21 cellular contexts compared by ENCODE assay signal in the genomic region with DNA sequence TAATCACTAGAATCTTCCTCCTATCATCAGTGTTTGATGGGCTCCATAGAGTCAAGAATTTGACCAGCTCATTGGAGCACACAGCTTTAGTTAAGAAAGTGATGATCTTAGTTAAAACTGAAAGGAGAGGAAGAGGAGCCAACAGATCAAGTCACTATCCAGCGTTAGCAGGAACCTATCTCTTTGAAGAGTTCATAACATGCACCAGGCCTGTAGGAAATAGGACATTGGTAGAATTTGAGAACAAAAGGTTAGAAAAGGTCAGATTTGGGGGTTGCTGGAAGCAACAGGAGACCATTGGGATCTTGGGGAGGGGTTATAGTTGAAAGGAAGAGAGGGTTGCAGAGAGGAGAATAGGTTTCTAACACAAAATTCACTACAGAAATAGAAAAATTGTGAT. TPM values are rescaled to one million over a fixed set of nuclear protein-coding genes. Genes with fewer than 3 reads are reported as not detected.
A peak's percentile ranks its signal among the peaks of the same experiment; 100 is the strongest.
DNase-seq lines count a peak whose midpoint lies in the region; ATAC-seq, FAIRE-seq and TF ChIP-seq lines count a peak whose summit lies in the region.
"Had no signal": no experiment of that assay in that cellular context is flagged by ENCODE, and none has a peak within 500 bp of the region (broad histone marks: within the 10 kb centered on the region; RNA-seq: fewer than 3 reads in every experiment).

No MANE protein-coding gene starts in this region.

- no peaks in the 10 kb centered on the region for H3K27me3 ChIP-seq in breast epithelium
- H3K27me3 ChIP-seq in SJCRH30 = peaks cover 12% of the 10 kb centered on the region; the same call in 1 of the 2 replicates
- H3K27me3 ChIP-seq in keratinocyte (ENCODE audit: control insufficient read depth, extremely low read depth, insufficient read depth, low read length) = no peaks in the 10 kb centered on the region

- CTCF ChIA-PET in MCF 10A (lab: Yijun Ruan, JAX) = interaction anchor here (0.5 to 2.4 kb wide), 6 partner anchors 9 to 504 kb away, joined by 3 to 10 read pairs (median 4); no protein-coding TSS in a partner anchor

- H3K9ac ChIP-seq in keratinocyte (ENCODE audit: control insufficient read depth, extremely low read depth, insufficient read depth, low read length) = peak overlapping the region; percentile 9

- FAIRE-seq in keratinocyte (lab: Jason Lieb, UNC) = no peak
- FAIRE-seq: G401.6 had no signal

- H3K4me1 ChIP-seq in breast epithelium (no peaks in the 10 kb centered on the region), SJCRH30 (peaks cover 17% of the 10 kb centered on the region), keratinocyte (ENCODE audit: control insufficient read depth, extremely low read depth, insufficient read depth, low read length) (peaks cover 80% of the 10 kb centered on the region), mucosa of descending colon (ENCODE audit: low read depth) (no peaks in the 10 kb centered on the region)
- H3K4me1 ChIP-seq: BE2C had no signal

- dilution Hi-C loops in keratinocyte (cut with MboI; ENCODE audit: extremely low pct_ligation_motif_present, low sequenced_read_pairs) = no loop called here

- H3K36me3 Mint-ChIP-seq in MCF 10A (ENCODE audit: insufficient read depth, unreplicated experiment) = peaks cover 6% of the 10 kb centered on the region
- no peaks in the 10 kb centered on the region for H3K36me3 Mint-ChIP-seq in type B pancreatic cell
- H3K36me3 Mint-ChIP-seq: CD4-positive, CD25-positive, alpha-beta regulatory T cell had no signal

- H3K9me3 Mint-ChIP-seq in MCF 10A (ENCODE audit: unreplicated experiment) (no peaks in the 10 kb centered on the region), type B pancreatic cell (no peaks in the 10 kb centered on the region)
- H3K9me3 Mint-ChIP-seq: CD4-positive, CD25-positive, alpha-beta regulatory T cell had no signal

- H3K27me3 Mint-ChIP-seq in MCF 10A (ENCODE audit: insufficient read depth, unreplicated experiment) (no peaks in the 10 kb centered on the region), type B pancreatic cell (peaks cover 12% of the 10 kb centered on the region)
- H3K27me3 Mint-ChIP-seq: CD4-positive, CD25-positive, alpha-beta regulatory T cell had no signal

- H3K4me3 Mint-ChIP-seq in MCF 10A (ENCODE audit: unreplicated experiment) (no peak overlapping the region), type B pancreatic cell (no peak overlapping the region)
- H3K4me3 Mint-ChIP-seq: CD4-positive, CD25-positive, alpha-beta regulatory T cell had no signal

- H3K27ac ChIP-seq in breast epithelium = no peak overlapping the region
- 0 out of 2 replicates have a peak overlapping the region, but pooled peaks have one; percentile 10 for H3K27ac ChIP-seq in SJCRH30
- peak overlapping the region; percentile 70 for H3K27ac ChIP-seq in keratinocyte (ENCODE audit: control insufficient read depth, insufficient read depth, low read length)

- no peak for TF ChIP-seq CTCF in MCF 10A (IDR thresholded peaks at IDR 0.05; ENCODE audit: unreplicated experiment)
- TF ChIP-seq CTCF in breast epithelium (IDR thresholded peaks at IDR 0.05) = no peak
- TF ChIP-seq CTCF in keratinocyte (optimal IDR thresholded peaks at IDR 0.05 in 1 of 3, IDR thresholded peaks at IDR 0.05 in 1 of 3, conservative IDR thresholded peaks at IDR 0.05 in 1 of 3; ENCODE audit: extremely low read depth in 1 of 3, insufficient read depth in 2 of 3, low read length in 3 of 3) = no peak
- TF ChIP-seq CTCF in type B pancreatic cell (conservative IDR thresholded peaks at IDR 0.05) = no peak
- TF ChIP-seq CTCF in mucosa of descending colon (IDR thresholded peaks at IDR 0.05) = no peak

- H3K4me3 ChIP-seq in breast epithelium (no peak overlapping the region), SJCRH30 (no peak overlapping the region), keratinocyte (ENCODE audit: control insufficient read depth in 2 of 3, extremely low read depth in 1 of 3, insufficient read depth in 2 of 3, low read depth in 1 of 3, low read length in 3 of 3) (no peak overlapping the region), mucosa of descending colon (no peak overlapping the region)

- H4K20me1 ChIP-seq in keratinocyte (ENCODE audit: control insufficient read depth, extremely low read depth, insufficient read depth, low read length) = no peaks in the 10 kb centered on the region

- H3K4me1 Mint-ChIP-seq in MCF 10A (ENCODE audit: insufficient read depth, unreplicated experiment) = peaks cover 60% of the 10 kb centered on the region
- peaks cover 21% of the 10 kb centered on the region for H3K4me1 Mint-ChIP-seq in type B pancreatic cell (ENCODE audit: unreplicated experiment)
- H3K4me1 Mint-ChIP-seq: CD4-positive, CD25-positive, alpha-beta regulatory T cell had no signal

- DNase-seq in MCF 10A (ENCODE audit: unreplicated experiment) (no peak), breast epithelium (ENCODE audit: low spot score in 2 of 2) (no peak), SJCRH30 (no peak), keratinocyte (ENCODE audit: low read depth, low spot score) (no peak), type B pancreatic cell (ENCODE audit: extremely low spot score, unreplicated experiment) (no peak), hypothalamus (lab: John Stamatoyannopoulos, UW) (no peak), mucosa of descending colon (no peak), cerebellum (ENCODE audit: low spot score) (no peak)
- DNase-seq: 8988T; BE2C; CD4-positive, CD25-positive, alpha-beta regulatory T cell; COR-L47; NCI-H1105 treated with DMSO at 0.1 percent for 48 hours; NCI-H1694; NCI-H2081 treated with DMSO at 0.1 percent for 48 hours; NCI-H510A; NCI-H748 treated with DMSO at 0.1 percent for 48 hours; RPMI8226; SIG-M5 had no signal

- peak overlapping the region; percentile 15 for H3K27ac Mint-ChIP-seq in MCF 10A (ENCODE audit: low read depth, unreplicated experiment)
- peak overlapping the region; percentile 62 for H3K27ac Mint-ChIP-seq in type B pancreatic cell
- H3K27ac Mint-ChIP-seq: CD4-positive, CD25-positive, alpha-beta regulatory T cell had no signal

- POLR2A ChIA-PET in MCF 10A (lab: Yijun Ruan, JAX) = interaction anchor here (0.7 to 1.6 kb wide), 2 partner anchors 10 to 179 kb away, joined by 3 to 8 read pairs; no protein-coding TSS in a partner anchor

- no peaks in the 10 kb centered on the region for H3K79me2 ChIP-seq in keratinocyte (ENCODE audit: control insufficient read depth, insufficient read depth, low read length)

- BruUV-seq in MCF 10A (replicated peaks; lab: Mats Ljungman, UMichigan) = no TSS peak

- ATAC-seq in mucosa of descending colon = no peak

- peak overlapping the region; percentile 18 for H3K4me2 ChIP-seq in keratinocyte (ENCODE audit: control insufficient read depth, extremely low read depth, insufficient read depth, low read depth, low read length)

- intact Hi-C loops in MCF 10A (cut with micrococcal nuclease) (loop anchor here (5.0 kb wide), 1 partner anchor 78 kb away; no protein-coding TSS in a partner anchor), breast epithelium (cut with DNase I; ENCODE audit: low total_unique reads) (loop anchor here (2.0 kb wide), 1 partner anchor 72 kb away; no protein-coding TSS in a partner anchor), mucosa of descending colon (cut with DNase I, micrococcal nuclease) (no loop called here)

- H3K36me3 ChIP-seq in breast epithelium = no peaks in the 10 kb centered on the region
- no peaks in the 10 kb centered on the region for H3K36me3 ChIP-seq in SJCRH30
- H3K36me3 ChIP-seq in keratinocyte (ENCODE audit: control insufficient read depth in 2 of 2, extremely low read depth in 1 of 2, insufficient read depth in 2 of 2, low read length in 2 of 2) = no peaks in the 10 kb centered on the region
- H3K36me3 ChIP-seq in mucosa of descending colon (ENCODE audit: low read depth) = no peaks in the 10 kb centered on the region
- H3K36me3 ChIP-seq: BE2C had no signal

- no peak for TF ChIP-seq POLR2A in breast epithelium (IDR thresholded peaks at IDR 0.05)

- H2AFZ ChIP-seq in keratinocyte (ENCODE audit: control insufficient read depth, low read length) = no peak overlapping the region

- H3K9me3 ChIP-seq in breast epithelium = no peaks in the 10 kb centered on the region
- H3K9me3 ChIP-seq in SJCRH30 (replicated peaks) = no peaks in the 10 kb centered on the region
- no peaks in the 10 kb centered on the region for H3K9me3 ChIP-seq in keratinocyte (ENCODE audit: control insufficient read depth, low read depth, low read length)
- no peaks in the 10 kb centered on the region for H3K9me3 ChIP-seq in mucosa of descending colon
- H3K9me3 ChIP-seq: BE2C had no signal

- H3K9me1 ChIP-seq in keratinocyte (ENCODE audit: control insufficient read depth, extremely low read depth, insufficient read depth, low read length) = no peaks in the 10 kb centered on the region

RNA-seq across cellular contexts. Expression of a gene that starts 11.4 kb away (rescaled TPM):
- 0.14 TPM in 1 of 2 replicates, not detected in the other for total RNA-seq in MCF 10A (2022)
- 1 to 10 TPM in 1 of 3 donors, under 1 TPM in 2; 0.33 to 2.9 (median 0.88) TPM for total RNA-seq in breast epithelium
- total RNA-seq in SJCRH30 (2014; rRNA removed; shearing (Covaris generic)) = not detected in 2 replicates
- polyA plus RNA-seq in keratinocyte = 0.18 to 0.77 TPM (median 0.23 TPM) in 3 replicates
- not detected for polyA plus RNA-seq in keratinocyte (2011; ENCODE audit: low read depth)
- polyA plus RNA-seq in keratinocyte (2011; cell fraction: cytosol; rRNA removed) = 0.16 and 0.21 TPM in 2 replicates
- polyA plus RNA-seq in keratinocyte (2011; cell fraction: nucleus; rRNA removed) = 0.35 and 0.36 TPM in 2 replicates
- polyA plus RNA-seq in keratinocyte (2012; ENCODE audit: low replicate concordance) = 0.95 TPM in 1 of 2 replicates, not detected in the other
- polyA minus RNA-seq in keratinocyte = 0.30 to 2.1 TPM (median 0.42 TPM) in 3 replicates
- polyA minus RNA-seq in keratinocyte (2011; cell fraction: cytosol; rRNA and poly(A)+ RNA removed) = not detected
- polyA minus RNA-seq in keratinocyte (2011; cell fraction: nucleus; rRNA and poly(A)+ RNA removed) = 0.31 and 0.42 TPM in 2 replicates
- 2.9 and 9.9 TPM in 2 replicates for total RNA-seq in type B pancreatic cell (ENCODE audit: low replicate concordance)
- under 1 TPM; 0.51 to 0.89 (median 0.69) TPM for total RNA-seq in mucosa of descending colon
- 0.54 TPM for total RNA-seq in cerebellum
- total RNA-seq: CD4-positive, CD25-positive, alpha-beta regulatory T cell; OCI-LY7 had no signal
- polyA plus RNA-seq: CD4-positive, CD25-positive, alpha-beta regulatory T cell had no signal

Comparison
In these comparisons a context has a peak if more than half of its experiments do, and no peak if none do; other contexts are left out.
1. H3K27ac ChIP-seq: peak in SJCRH30 (single experiment) and keratinocyte (single experiment); none in breast epithelium (0 of 2).
2. intact Hi-C loops: an anchor here in MCF 10A (5.0 kb wide) and breast epithelium (2.0 kb wide); none called in mucosa of descending colon.